In the genomic region with DNA sequence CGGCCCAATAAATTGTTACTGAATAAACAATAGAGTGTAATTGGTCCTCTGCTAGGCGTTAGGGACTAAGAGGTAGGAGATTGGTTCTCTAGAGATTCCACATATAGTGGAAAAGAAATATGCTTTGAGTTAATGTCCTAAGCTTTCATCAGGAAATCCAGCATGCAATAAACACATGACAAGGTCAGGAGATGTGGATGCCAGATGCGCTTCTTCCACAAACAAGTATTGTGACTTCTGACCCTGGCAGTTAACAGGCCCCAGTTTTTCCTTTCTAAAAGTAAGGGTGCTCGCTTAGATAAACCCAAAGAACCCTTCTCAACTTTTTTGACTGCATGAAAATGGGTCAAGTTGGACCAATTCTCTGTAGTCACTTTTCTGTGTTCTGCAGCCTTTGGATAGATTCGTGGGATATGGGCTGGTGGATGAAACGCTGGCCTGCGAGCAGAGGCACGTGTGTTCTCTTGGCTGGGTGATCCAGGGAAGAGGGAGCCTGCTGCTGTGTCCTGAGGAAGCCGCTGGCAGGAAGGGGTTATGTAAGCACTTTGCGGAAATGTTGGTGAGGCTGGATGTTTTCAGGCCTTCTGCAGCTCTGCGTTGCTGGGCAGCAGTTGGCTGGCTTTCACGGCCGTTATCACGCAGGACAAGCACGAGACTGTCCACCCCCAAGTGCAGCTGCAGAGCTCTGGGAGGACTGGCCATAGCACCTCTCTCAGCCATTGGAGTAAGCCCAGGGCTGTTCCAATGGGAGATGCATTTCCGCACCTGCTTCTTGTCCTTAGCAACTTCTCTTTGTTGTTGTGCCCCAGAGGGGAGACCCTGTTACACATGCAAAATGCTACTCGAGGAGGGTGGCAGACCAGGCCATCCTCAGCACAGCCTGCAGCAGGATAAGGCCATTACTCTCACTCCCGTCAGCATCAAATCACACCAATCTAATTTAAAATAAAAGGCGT, we compare ENCODE assay signal across 12 cellular contexts.
DNase-seq lines count a peak whose midpoint lies in the region; ATAC-seq and TF ChIP-seq lines count a peak whose summit lies in the region.
"Had no signal": no experiment of that assay in that cellular context is flagged by ENCODE, and none has a peak within 500 bp of the region (broad histone marks: within the 10 kb centered on the region; RNA-seq: fewer than 3 reads in every experiment).

No MANE protein-coding gene starts in this region.

- DNase-seq in AG08395 (ENCODE audit: low spot score) (peak; percentile 49), left cardiac atrium (peak; percentile 65), omental fat pad (ENCODE audit: low spot score) (no peak), GM19240 (ENCODE audit: insufficient read length, low spot score) (no peak), T-helper 1 cell (no peak), NCI-H2029 treated with DMSO at 0.1 percent for 48 hours (lab: John Stamatoyannopoulos, UW) (no peak)
- DNase-seq: activated CD8-positive, alpha-beta memory T cell treated with anti-CD3 and anti-CD28 coated beads, Interleukin-2, amount 10 ng/mL, durations not matched to agents 7 days and 5 days; cortex of kidney; NCI-H82 had no signal

- intact Hi-C loops in left cardiac atrium (cut with DNase I) = no loop called here

- peak overlapping the region; percentile 44 for H3K27ac ChIP-seq in angular gyrus (ENCODE audit: low read depth, low read length)
- H3K27ac ChIP-seq: KMS-11 had no signal

- ATAC-seq in left cardiac atrium (peak; percentile 89 to 90), omental fat pad (ENCODE audit: low FRiP score) (peak; percentile 37), GM21529 (IDR thresholded peaks at IDR 0.05; ENCODE audit: unreplicated experiment) (no peak)
- ATAC-seq: activated CD8-positive, alpha-beta memory T cell treated with anti-CD3 and anti-CD28 coated beads, Interleukin-2, amount 10 ng/mL, durations not matched to agents 7 days and 5 days had no signal

- TF ChIP-seq CTCF in omental fat pad (IDR thresholded peaks at IDR 0.05) = no peak

Comparison
In these comparisons a context has a peak if more than half of its experiments do, and no peak if none do; other contexts are left out.
1. DNase-seq: peak in AG08395 (single experiment) and left cardiac atrium (single experiment); none in omental fat pad (single experiment), GM19240 (single experiment), T-helper 1 cell (0 of 5) and NCI-H2029 treated with DMSO at 0.1 percent for 48 hours (single experiment).